20 cellular contexts compared by ENCODE assay signal in genomic region chr5:176769911-176770310, GRCh38. TPM values are rescaled to one million over a fixed set of nuclear protein-coding genes. Genes with fewer than 3 reads are reported as not detected.
DNase-seq lines count a peak whose midpoint lies in the region; TF ChIP-seq lines count a peak whose summit lies in the region.
"Had no signal": no experiment of that assay in that cellular context is flagged by ENCODE, and none has a peak within 500 bp of the region (broad histone marks: within the 10 kb centered on the region; RNA-seq: fewer than 3 reads in every experiment).

No MANE protein-coding gene starts in this region.

- H3K27me3 ChIP-seq in H7 (ENCODE audit: control insufficient read depth, insufficient read depth, low read length) (no peaks in the 10 kb centered on the region), colonic mucosa (no peaks in the 10 kb centered on the region), smooth muscle cell (ENCODE audit: low read depth) (no peaks in the 10 kb centered on the region)

- H3K4me1 Mint-ChIP-seq in osteocyte (ENCODE audit: unreplicated experiment) = no peaks in the 10 kb centered on the region
- H3K4me1 Mint-ChIP-seq in type B pancreatic cell (ENCODE audit: unreplicated experiment) = peaks cover 2% of the 10 kb centered on the region
- H3K4me1 Mint-ChIP-seq in activated CD4-positive, alpha-beta T cell treated with anti-CD3 and anti-CD28 coated beads, Interleukin-2, amount 10 ng/mL, durations not matched to agents 7 days and 5 days = peaks cover 2% of the 10 kb centered on the region

- H3K4me3 ChIP-seq in H7 (ENCODE audit: insufficient read depth, low read depth, low read length) (no peak overlapping the region), colonic mucosa (no peak overlapping the region), smooth muscle cell (no peak overlapping the region)
- H3K4me3 ChIP-seq: GM23338 had no signal

- DNase-seq in H7 (peak; percentile 19), colonic mucosa (peak; percentile 2), osteocyte (ENCODE audit: extremely low spot score, unreplicated experiment) (peak; percentile 77), type B pancreatic cell (ENCODE audit: extremely low spot score, unreplicated experiment) (peak; percentile 27), kidney glomerular epithelial cell (lab: John Stamatoyannopoulos, UW) (no peak), smooth muscle cell (lab: John Stamatoyannopoulos, UW; ENCODE audit: unreplicated experiment) (no peak)
- DNase-seq in activated CD4-positive, alpha-beta T cell treated with anti-CD3 and anti-CD28 coated beads, Interleukin-2, amount 10 ng/mL, durations not matched to agents 7 days and 5 days = no peak
- DNase-seq: ACHN, AML-193, DMS 273 treated with DMSO at 0.1 percent for 48 hours, GF-D8, NCI-H1048, NCI-H146, NCI-H2107, NCI-H2227 treated with DMSO at 0.1 percent for 48 hours, NCI-H524 treated with DMSO at 0.1 percent for 48 hours, SHP77 had no signal

- H3K36me3 ChIP-seq in H7 (replicated peaks; ENCODE audit: control insufficient read depth, insufficient read depth, low read length) (no peaks in the 10 kb centered on the region), colonic mucosa (no peaks in the 10 kb centered on the region), smooth muscle cell (ENCODE audit: low read depth) (no peaks in the 10 kb centered on the region)

- H3K9me3 ChIP-seq in colonic mucosa (no peaks in the 10 kb centered on the region), smooth muscle cell (replicated peaks; ENCODE audit: low read depth) (no peaks in the 10 kb centered on the region)

- H2AFZ ChIP-seq in smooth muscle cell (ENCODE audit: low read depth) = no peak overlapping the region
- H2AFZ ChIP-seq: GM23338 had no signal

- whole genome bisulfite sequencing in smooth muscle cell (ENCODE audit: low lambda C conversion rate) = 86% methylated on average over 9 of the region's 9 CpGs

- H3K9ac ChIP-seq in colonic mucosa (ENCODE audit: low read depth in 2 of 2, low read length in 2 of 2) (no peak overlapping the region), smooth muscle cell (ENCODE audit: low read depth) (no peak overlapping the region)
- H3K9ac ChIP-seq: KMS-11 had no signal

- H3K4me1 ChIP-seq in colonic mucosa (no peaks in the 10 kb centered on the region), smooth muscle cell (ENCODE audit: low read depth) (no peaks in the 10 kb centered on the region)

- no peak for TF ChIP-seq CTCF in colonic mucosa (IDR thresholded peaks at IDR 0.05)
- TF ChIP-seq CTCF in osteocyte (IDR thresholded peaks at IDR 0.05) = no peak
- TF ChIP-seq CTCF in type B pancreatic cell (conservative IDR thresholded peaks at IDR 0.05) = no peak
- no peak for TF ChIP-seq CTCF in smooth muscle cell (IDR thresholded peaks at IDR 0.05; ENCODE audit: borderline replicate concordance, insufficient read depth, poor library complexity, severe bottlenecking)

- CTCF ChIA-PET in activated CD4-positive, alpha-beta T cell treated with anti-CD3 and anti-CD28 coated beads, Interleukin-2, amount 10 ng/mL, durations not matched to agents 7 days and 5 days (lab: Charles Lee) = no interaction called here

- H3K27ac ChIP-seq in colonic mucosa = no peak overlapping the region
- no peak overlapping the region for H3K27ac ChIP-seq in smooth muscle cell (ENCODE audit: low read depth)
- H3K27ac ChIP-seq: KMS-11 had no signal

- POLR2A ChIA-PET in activated CD4-positive, alpha-beta T cell treated with anti-CD3 and anti-CD28 coated beads, Interleukin-2, amount 10 ng/mL, durations not matched to agents 7 days and 5 days (lab: Charles Lee) = no interaction called here

- no peaks in the 10 kb centered on the region for H3F3A ChIP-seq in smooth muscle cell (ENCODE audit: low read depth)

- H3K27ac Mint-ChIP-seq in osteocyte (ENCODE audit: unreplicated experiment) (no peak overlapping the region), type B pancreatic cell (no peak overlapping the region)
- H3K27ac Mint-ChIP-seq in activated CD4-positive, alpha-beta T cell treated with anti-CD3 and anti-CD28 coated beads, Interleukin-2, amount 10 ng/mL, durations not matched to agents 7 days and 5 days = no peak overlapping the region
- H3K27ac Mint-ChIP-seq: CD14-positive monocyte, GM23338 had no signal

- H3K27me3 Mint-ChIP-seq in osteocyte (ENCODE audit: unreplicated experiment) (peaks cover 39% of the 10 kb centered on the region), type B pancreatic cell (peaks cover 43% of the 10 kb centered on the region)
- peaks cover 17% of the 10 kb centered on the region for H3K27me3 Mint-ChIP-seq in activated CD4-positive, alpha-beta T cell treated with anti-CD3 and anti-CD28 coated beads, Interleukin-2, amount 10 ng/mL, durations not matched to agents 7 days and 5 days

- intact Hi-C loops in colonic mucosa (cut with DNase I) = no loop called here

- H3K9me3 Mint-ChIP-seq in osteocyte (ENCODE audit: unreplicated experiment) (peaks cover 11% of the 10 kb centered on the region), type B pancreatic cell (peaks cover 12% of the 10 kb centered on the region)
- H3K9me3 Mint-ChIP-seq in activated CD4-positive, alpha-beta T cell treated with anti-CD3 and anti-CD28 coated beads, Interleukin-2, amount 10 ng/mL, durations not matched to agents 7 days and 5 days = no peaks in the 10 kb centered on the region

- H3K36me3 Mint-ChIP-seq in osteocyte (ENCODE audit: unreplicated experiment) (no peaks in the 10 kb centered on the region), type B pancreatic cell (no peaks in the 10 kb centered on the region)
- H3K36me3 Mint-ChIP-seq in activated CD4-positive, alpha-beta T cell treated with anti-CD3 and anti-CD28 coated beads, Interleukin-2, amount 10 ng/mL, durations not matched to agents 7 days and 5 days (ENCODE audit: low read depth) = no peaks in the 10 kb centered on the region
- H3K36me3 Mint-ChIP-seq: CD14-positive monocyte had no signal

- H3K4me3 Mint-ChIP-seq in osteocyte (ENCODE audit: unreplicated experiment) (no peak overlapping the region), type B pancreatic cell (no peak overlapping the region)
- no peak overlapping the region for H3K4me3 Mint-ChIP-seq in activated CD4-positive, alpha-beta T cell treated with anti-CD3 and anti-CD28 coated beads, Interleukin-2, amount 10 ng/mL, durations not matched to agents 7 days and 5 days
- H3K4me3 Mint-ChIP-seq: CD14-positive monocyte, GM23338 had no signal

- H4K20me1 ChIP-seq in smooth muscle cell (ENCODE audit: low read depth) = no peaks in the 10 kb centered on the region

- H3K4me2 ChIP-seq in smooth muscle cell = no peak overlapping the region
- H3K4me2 ChIP-seq: GM23338, KMS-11 had no signal

- no peaks in the 10 kb centered on the region for H3K79me2 ChIP-seq in smooth muscle cell (ENCODE audit: low read depth)

RNA-seq across cellular contexts. Expression of gene UNC5A, which starts 40.4 kb away (rescaled TPM):
- 3.7 and 4.6 TPM in 2 replicates for total RNA-seq in H7 (2014; rRNA removed; shearing (Covaris generic))
- total RNA-seq in colonic mucosa (not detected), osteocyte (not detected in 2 replicates), type B pancreatic cell (ENCODE audit: low replicate concordance) (1.4 and 1.7 TPM in 2 replicates), smooth muscle cell (not detected in 2 replicates)
- total RNA-seq in activated CD4-positive, alpha-beta T cell treated with anti-CD3 and anti-CD28 coated beads, Interleukin-2, amount 10 ng/mL, durations not matched to agents 7 days and 5 days = not detected
- polyA plus RNA-seq in smooth muscle cell = not detected in 2 replicates

Comparison
In these comparisons a context has a peak if more than half of its experiments do, and no peak if none do; other contexts are left out.
1. DNase-seq: peak in H7 (single experiment), colonic mucosa (single experiment), osteocyte (single experiment) and type B pancreatic cell (single experiment); none in activated CD4-positive, alpha-beta T cell treated with anti-CD3 and anti-CD28 coated beads, Interleukin-2, amount 10 ng/mL, durations not matched to agents 7 days and 5 days (single experiment), kidney glomerular epithelial cell (single experiment) and smooth muscle cell (single experiment).